ENCODE assay signal across 2 cellular contexts in the genomic region with DNA sequence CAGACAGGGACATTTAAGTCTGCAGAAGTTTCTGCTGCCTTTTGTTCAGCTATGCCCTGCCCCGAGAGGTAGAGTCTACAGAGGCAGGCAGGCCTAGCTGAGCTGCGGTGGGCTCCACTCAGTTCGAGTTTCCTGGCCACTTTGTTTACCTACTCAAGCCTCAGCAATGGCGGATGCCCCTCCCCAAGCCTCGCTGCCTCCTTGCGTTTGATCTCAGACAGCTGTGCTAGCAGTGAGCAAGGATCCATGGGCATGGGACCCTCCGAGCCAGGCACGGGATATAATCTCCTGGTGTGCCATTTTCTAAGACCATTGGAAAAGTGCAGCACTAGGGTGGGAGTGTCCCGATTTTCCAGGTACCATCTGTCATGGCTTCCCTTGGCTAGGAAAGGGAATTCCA.
DNase-seq lines count a peak whose midpoint lies in the region; TF ChIP-seq lines count a peak whose summit lies in the region.
"Not testable (repeated sequence)": the region's sequence is repeated elsewhere in the genome, so short reads cannot be mapped to it uniquely, and the experiment has no call there.

No MANE protein-coding gene starts in this region.

- H3K27me3 Mint-ChIP-seq in chondrocyte (ENCODE audit: low read depth); endodermal cell (ENCODE audit: insufficient read depth): not testable (repeated sequence)

- H3K4me1 Mint-ChIP-seq in chondrocyte (ENCODE audit: low read depth); endodermal cell: not testable (repeated sequence)

- not testable (repeated sequence) for H3K9ac ChIP-seq in endodermal cell (ENCODE audit: extremely low read depth, low read length, poor library complexity, severe bottlenecking)

- not testable (repeated sequence) for TF ChIP-seq CTCF in chondrocyte (IDR thresholded peaks at IDR 0.05); endodermal cell (conservative IDR thresholded peaks at IDR 0.05)

- not testable (repeated sequence) for H3K27ac Mint-ChIP-seq in chondrocyte (ENCODE audit: unreplicated experiment); endodermal cell

- H3K36me3 ChIP-seq in endodermal cell (ENCODE audit: control insufficient read depth, insufficient read depth, low read length) = not testable (repeated sequence)

- H3K9me3 ChIP-seq in endodermal cell (ENCODE audit: control insufficient read depth, low read length) = peaks cover 49% of the 10 kb centered on the region

- H3K36me3 Mint-ChIP-seq in chondrocyte (ENCODE audit: low read depth); endodermal cell (ENCODE audit: low read depth): not testable (repeated sequence)

- H3K4me3 ChIP-seq in endodermal cell (ENCODE audit: low read length) = peak overlapping the region; percentile 19

- H3K4me1 ChIP-seq in endodermal cell (ENCODE audit: control insufficient read depth, insufficient read depth, low read length) = not testable (repeated sequence)

- H3K27me3 ChIP-seq in endodermal cell (ENCODE audit: control insufficient read depth, insufficient read depth, low read length, poor library complexity, severe bottlenecking) = not testable (repeated sequence)

- H3K9me3 Mint-ChIP-seq in chondrocyte (ENCODE audit: low read depth) (peaks cover 33% of the 10 kb centered on the region), endodermal cell (peaks cover 64% of the 10 kb centered on the region)

- H3K27ac ChIP-seq in endodermal cell (ENCODE audit: low read depth, low read length) = not testable (repeated sequence)

- H3K4me3 Mint-ChIP-seq in chondrocyte (ENCODE audit: unreplicated experiment); endodermal cell: not testable (repeated sequence)

- peak; percentile 75 for DNase-seq in chondrocyte (ENCODE audit: low spot score)
- not testable (repeated sequence) for DNase-seq in endodermal cell

- 94 to 100% methylated on average over 2 to 9 of the region's 9 CpGs for WGBS in endodermal cell (ENCODE audit: insufficient coverage in 1 of 2, insufficient read length in 1 of 2), 2 experiments
